8 cellular contexts compared by ENCODE assay signal in the genomic region with DNA sequence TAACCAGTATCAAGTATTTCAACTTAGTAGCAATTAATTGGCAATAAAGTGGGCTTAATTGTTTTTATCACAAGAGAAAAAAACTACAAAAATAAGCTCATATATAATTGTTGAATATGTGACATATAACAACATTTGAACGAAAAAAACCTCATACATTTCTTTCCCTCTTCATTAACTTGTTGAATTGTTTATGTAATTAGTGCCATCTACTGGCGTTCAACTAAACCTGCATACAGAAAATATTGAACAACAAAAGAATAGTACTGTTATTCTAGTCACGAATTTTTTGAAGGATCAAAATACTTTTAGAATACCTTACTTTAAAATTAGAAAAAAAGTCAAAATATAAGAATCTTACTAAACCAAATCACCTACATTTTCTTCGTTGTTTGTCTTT.
DNase-seq lines count a peak whose midpoint lies in the region; ATAC-seq, FAIRE-seq and TF ChIP-seq lines count a peak whose summit lies in the region.

No MANE protein-coding gene starts in this region.

- CTCF ChIA-PET in activated CD8-positive, alpha-beta memory T cell treated with anti-CD3 and anti-CD28 coated beads, Interleukin-2, amount 10 ng/mL, durations not matched to agents 7 days and 5 days (lab: Charles Lee), result interaction anchor here (1.4 kb wide), 1 partner anchor 923 kb away, joined by 3 read pairs; no protein-coding TSS in a partner anchor

- DNase-seq in D721Med (ENCODE audit: insufficient read length, low spot score) (no peak), SK-N-DZ (ENCODE audit: low spot score) (peak; percentile 20), globus pallidus (ENCODE audit: low spot score) (peak; percentile 15), NCI-H2227 (lab: John Stamatoyannopoulos, UW; ENCODE audit: unreplicated experiment) (no peak)
- DNase-seq in activated CD8-positive, alpha-beta memory T cell treated with anti-CD3 and anti-CD28 coated beads, Interleukin-2, amount 10 ng/mL, durations not matched to agents 7 days and 5 days, result no peak
- DNase-seq in activated CD4-positive, alpha-beta T cell treated with anti-CD3 and anti-CD28 coated beads, Interleukin-2, amount 50 U/mL, for 48 hours, result no peak

- no peak overlapping the region for H3K4me3 Mint-ChIP-seq in activated CD8-positive, alpha-beta memory T cell treated with anti-CD3 and anti-CD28 coated beads, Interleukin-2, amount 10 ng/mL, durations not matched to agents 7 days and 5 days

- peak; percentile 48 for TF ChIP-seq CTCF in D721Med (IDR thresholded peaks at IDR 0.05; ENCODE audit: insufficient read depth, missing control alignments)

- no peaks in the 10 kb centered on the region for H3K27me3 Mint-ChIP-seq in activated CD8-positive, alpha-beta memory T cell treated with anti-CD3 and anti-CD28 coated beads, Interleukin-2, amount 10 ng/mL, durations not matched to agents 7 days and 5 days

- no peaks in the 10 kb centered on the region for H3K36me3 Mint-ChIP-seq in activated CD8-positive, alpha-beta memory T cell treated with anti-CD3 and anti-CD28 coated beads, Interleukin-2, amount 10 ng/mL, durations not matched to agents 7 days and 5 days

- ATAC-seq in HG03378 (IDR thresholded peaks at IDR 0.05; ENCODE audit: unreplicated experiment), result peak; percentile 76
- ATAC-seq in activated CD8-positive, alpha-beta memory T cell treated with anti-CD3 and anti-CD28 coated beads, Interleukin-2, amount 10 ng/mL, durations not matched to agents 7 days and 5 days, result no peak
- ATAC-seq in GM19395 (IDR thresholded peaks at IDR 0.05; ENCODE audit: unreplicated experiment), result no peak

- no peak overlapping the region for H3K27ac Mint-ChIP-seq in activated CD8-positive, alpha-beta memory T cell treated with anti-CD3 and anti-CD28 coated beads, Interleukin-2, amount 10 ng/mL, durations not matched to agents 7 days and 5 days

- no peaks in the 10 kb centered on the region for H3K9me3 Mint-ChIP-seq in activated CD8-positive, alpha-beta memory T cell treated with anti-CD3 and anti-CD28 coated beads, Interleukin-2, amount 10 ng/mL, durations not matched to agents 7 days and 5 days (ENCODE audit: low read depth)

- FAIRE-seq in D721Med (lab: Jason Lieb, UNC), result peak; percentile 88

- H3K4me1 Mint-ChIP-seq in activated CD8-positive, alpha-beta memory T cell treated with anti-CD3 and anti-CD28 coated beads, Interleukin-2, amount 10 ng/mL, durations not matched to agents 7 days and 5 days, result no peaks in the 10 kb centered on the region

Comparison
In these comparisons a context has a peak if more than half of its experiments do, and no peak if none do; other contexts are left out.
1. DNase-seq: peak in SK-N-DZ (single experiment) and globus pallidus (single experiment); none in D721Med (single experiment), activated CD8-positive, alpha-beta memory T cell treated with anti-CD3 and anti-CD28 coated beads, Interleukin-2, amount 10 ng/mL, durations not matched to agents 7 days and 5 days (single experiment), activated CD4-positive, alpha-beta T cell treated with anti-CD3 and anti-CD28 coated beads, Interleukin-2, amount 50 U/mL, for 48 hours (0 of 2) and NCI-H2227 (single experiment).